Comparison of ENCODE assay signal across 11 cellular contexts in genomic region chr15:81189583-81190283, GRCh38. TPM values are rescaled to one million over a fixed set of nuclear protein-coding genes. Genes with fewer than 3 reads are reported as not detected.
DNase-seq lines count a peak whose midpoint lies in the region; ATAC-seq and TF ChIP-seq lines count a peak whose summit lies in the region.
"Had no signal": no experiment of that assay in that cellular context is flagged by ENCODE, and none has a peak within 500 bp of the region (broad histone marks: within the 10 kb centered on the region; RNA-seq: fewer than 3 reads in every experiment).

No MANE protein-coding gene starts in this region.

- peak; percentile 98 for DNase-seq in BJ (ENCODE audit: low read depth)
- DNase-seq in amniotic epithelial cell (ENCODE audit: low read depth) = peak; percentile 99
- DNase-seq in heart left ventricle = peak; percentile 39 to 77 (median 73)
- DNase-seq in kidney glomerular epithelial cell (lab: John Stamatoyannopoulos, UW) = no peak
- no peak for DNase-seq in substantia nigra (lab: John Stamatoyannopoulos, UW)
- DNase-seq in DMS53 treated with DMSO at 0.1 percent for 48 hours (lab: John Stamatoyannopoulos, UW; ENCODE audit: unreplicated experiment) = no peak
- no peak for DNase-seq in PC-3
- DNase-seq: CD4-positive, alpha-beta T cell; stimulated activated CD4-positive, alpha-beta T cell treated with anti-CD3 and anti-CD28 coated beads, Interleukin-4, amount 100 ng/mL, for 4 hours had no signal

- intact Hi-C loops in heart left ventricle (cut with DNase I) (loop anchor here in 2 of 10 donors (5.0 to 10.0 kb wide), 3 partner anchors 38 to 135 kb away; partner anchors contain the start of genes CFAP161 (in 1 of the 2) and STARD5 (in 1 of the 2)), PC-3 (cut with micrococcal nuclease) (no loop called here)

- TF ChIP-seq CTCF in BJ (IDR thresholded peaks at IDR 0.05; ENCODE audit: insufficient read depth, low read depth, low read length) (no peak), heart left ventricle (IDR thresholded peaks at IDR 0.05) (no peak), PC-3 (conservative IDR thresholded peaks at IDR 0.05; ENCODE audit: low read depth, low read length) (no peak)

- ATAC-seq in heart left ventricle (peak; percentile 83 to 92 (median 88)), PC-3 (no peak)

- H3K4me1 ChIP-seq in heart left ventricle = peaks cover 0 to 9% (median 0%) of the 10 kb centered on the region in 12 donors
- H3K4me1 ChIP-seq in skeletal muscle satellite cell (ENCODE audit: control insufficient read depth, insufficient read depth, low read length) = peaks cover 18% of the 10 kb centered on the region
- no peaks in the 10 kb centered on the region for H3K4me1 ChIP-seq in PC-3 (ENCODE audit: insufficient read depth, low read length)

- H3K27ac ChIP-seq in heart left ventricle = peak overlapping the region in 11 of 12 donors; percentile 7 to 88 (median 62)
- H3K27ac ChIP-seq in substantia nigra (ENCODE audit: low read depth, low read length, poor library complexity, severe bottlenecking) = no peak overlapping the region
- no peak overlapping the region for H3K27ac ChIP-seq in PC-3 (ENCODE audit: low read length)
- H3K27ac ChIP-seq: VCaP had no signal

- no peaks in the 10 kb centered on the region for H3K79me2 ChIP-seq in PC-3 (ENCODE audit: low read length)

- H3K36me3 ChIP-seq in BJ (ENCODE audit: control insufficient read depth, insufficient read depth, low read length) (no peaks in the 10 kb centered on the region), heart left ventricle (no peaks in the 10 kb centered on the region), skeletal muscle satellite cell (ENCODE audit: insufficient read depth, low read length) (no peaks in the 10 kb centered on the region), PC-3 (ENCODE audit: low read depth, low read length) (no peaks in the 10 kb centered on the region)

- H3K9me3 ChIP-seq in heart left ventricle (no peaks in the 10 kb centered on the region), skeletal muscle satellite cell (replicated peaks; ENCODE audit: low read length) (no peaks in the 10 kb centered on the region), PC-3 (ENCODE audit: low read length) (no peaks in the 10 kb centered on the region)

- H3K9me2 ChIP-seq in PC-3 (replicated peaks; ENCODE audit: low read length) = no peaks in the 10 kb centered on the region

- CTCF ChIA-PET in BJ (lab: Yijun Ruan, JAX) = interaction anchor here (0.5 to 1.9 kb wide), 6 partner anchors 19 to 81 kb away, joined by 3 to 5 read pairs (median 4); no protein-coding TSS in a partner anchor
- CTCF ChIA-PET in PC-3 (lab: Charles Lee) = no interaction called here

- H4K20me1 ChIP-seq in PC-3 (ENCODE audit: low read length) = no peaks in the 10 kb centered on the region

- no peaks in the 10 kb centered on the region for H3F3A ChIP-seq in PC-3 (ENCODE audit: low read length, unreplicated experiment)

- H3K27me3 ChIP-seq in BJ (ENCODE audit: control insufficient read depth, insufficient read depth, low read length) (no peaks in the 10 kb centered on the region), heart left ventricle (peaks cover 0 to 6% (median 0%) of the 10 kb centered on the region in 9 donors), skeletal muscle satellite cell (ENCODE audit: control insufficient read depth, insufficient read depth, low read length) (no peaks in the 10 kb centered on the region), PC-3 (ENCODE audit: low read length) (peaks cover 65% of the 10 kb centered on the region)

- 66 to 74% (median 67%) methylated on average over 11 of the region's 11 CpGs for WGBS in heart left ventricle, 4 donors

- no TSS peak for BruUV-seq in PC-3 (replicated peaks; lab: Mats Ljungman, UMichigan)

- H3K4me2 ChIP-seq in skeletal muscle satellite cell (ENCODE audit: low read length) = peak overlapping the region; percentile 55
- no peak overlapping the region for H3K4me2 ChIP-seq in PC-3 (ENCODE audit: low read length)

- POLR2A ChIA-PET in BJ (lab: Charles Lee) = interaction anchor here (0.6 kb wide), 1 partner anchor 72 kb away, joined by 10 read pairs; no protein-coding TSS in a partner anchor
- POLR2A ChIA-PET in PC-3 (lab: Charles Lee; ENCODE audit: unreplicated experiment) = no interaction called here

- H3K4me3 ChIP-seq in BJ (ENCODE audit: low read depth, low read length) = no peak overlapping the region
- H3K4me3 ChIP-seq in heart left ventricle = no peak overlapping the region
- H3K4me3 ChIP-seq in skeletal muscle satellite cell (ENCODE audit: low read length) = peak overlapping the region; percentile 15
- H3K4me3 ChIP-seq in PC-3 (ENCODE audit: low read length) = no peak overlapping the region

- no peak for TF ChIP-seq POLR2A in heart left ventricle (IDR thresholded peaks at IDR 0.05)

- peak overlapping the region; percentile 75 for H3K9ac ChIP-seq in skeletal muscle satellite cell (ENCODE audit: low read depth, low read length)
- no peak overlapping the region for H3K9ac ChIP-seq in PC-3 (ENCODE audit: low read length)

- H2AFZ ChIP-seq in PC-3 (ENCODE audit: low read length) = no peak overlapping the region

RNA-seq across cellular contexts. Expression of gene IL16, which starts 6.9 kb away (rescaled TPM):
- polyA plus RNA-seq in BJ (2011; rRNA removed) (0.01 and 0.06 TPM in 2 replicates), heart left ventricle (1 to 10 TPM; 2.5 to 2.8 TPM)
- polyA minus RNA-seq in BJ (2011; rRNA and poly(A)+ RNA removed) = 0.15 and 0.81 TPM in 2 replicates
- total RNA-seq in heart left ventricle (10 to 100 TPM in 2 of 9 donors, 1 to 10 TPM in 7; 1.2 to 21.6 (median 3.9) TPM), PC-3 (2014; rRNA removed) (0.04 TPM in 1 of 2 replicates, not detected in the other)
- 0.51 and 0.66 TPM in 2 replicates for total RNA-seq in skeletal muscle satellite cell (2012; rRNA removed)

RNA-seq across cellular contexts. Expression of gene CFAP161, which starts 55.7 kb away (rescaled TPM):
- polyA plus RNA-seq in BJ (2011; rRNA removed) = not detected in 2 replicates
- polyA minus RNA-seq in BJ (2011; rRNA and poly(A)+ RNA removed) = 0.21 and 0.47 TPM in 2 replicates
- 1 to 10 TPM in 3 of 9 donors, under 1 TPM in 5, not detected in 1; 0.22 to 2.0 (median 0.81) TPM for total RNA-seq in heart left ventricle
- under 1 TPM in 1 of 2 donors, not detected in 1; 0.30 TPM for polyA plus RNA-seq in heart left ventricle
- under 0.01 TPM in 2 replicates for total RNA-seq in skeletal muscle satellite cell (2012; rRNA removed)
- 0.52 and 0.55 TPM in 2 replicates for total RNA-seq in PC-3 (2014; rRNA removed)
- total RNA-seq: CD4-positive, alpha-beta T cell had no signal

Comparison
In these comparisons a context has a peak if more than half of its experiments do, and no peak if none do; other contexts are left out.
1. DNase-seq: peak in BJ (single experiment), amniotic epithelial cell (single experiment) and heart left ventricle (5 of 5); none in kidney glomerular epithelial cell (single experiment), substantia nigra (0 of 49), DMS53 treated with DMSO at 0.1 percent for 48 hours (single experiment) and PC-3 (single experiment).
2. H3K27ac ChIP-seq: peak in heart left ventricle (11 of 12); none in substantia nigra (single experiment) and PC-3 (single experiment).